1 cellular context compared by ENCODE assay signal in the genomic region with DNA sequence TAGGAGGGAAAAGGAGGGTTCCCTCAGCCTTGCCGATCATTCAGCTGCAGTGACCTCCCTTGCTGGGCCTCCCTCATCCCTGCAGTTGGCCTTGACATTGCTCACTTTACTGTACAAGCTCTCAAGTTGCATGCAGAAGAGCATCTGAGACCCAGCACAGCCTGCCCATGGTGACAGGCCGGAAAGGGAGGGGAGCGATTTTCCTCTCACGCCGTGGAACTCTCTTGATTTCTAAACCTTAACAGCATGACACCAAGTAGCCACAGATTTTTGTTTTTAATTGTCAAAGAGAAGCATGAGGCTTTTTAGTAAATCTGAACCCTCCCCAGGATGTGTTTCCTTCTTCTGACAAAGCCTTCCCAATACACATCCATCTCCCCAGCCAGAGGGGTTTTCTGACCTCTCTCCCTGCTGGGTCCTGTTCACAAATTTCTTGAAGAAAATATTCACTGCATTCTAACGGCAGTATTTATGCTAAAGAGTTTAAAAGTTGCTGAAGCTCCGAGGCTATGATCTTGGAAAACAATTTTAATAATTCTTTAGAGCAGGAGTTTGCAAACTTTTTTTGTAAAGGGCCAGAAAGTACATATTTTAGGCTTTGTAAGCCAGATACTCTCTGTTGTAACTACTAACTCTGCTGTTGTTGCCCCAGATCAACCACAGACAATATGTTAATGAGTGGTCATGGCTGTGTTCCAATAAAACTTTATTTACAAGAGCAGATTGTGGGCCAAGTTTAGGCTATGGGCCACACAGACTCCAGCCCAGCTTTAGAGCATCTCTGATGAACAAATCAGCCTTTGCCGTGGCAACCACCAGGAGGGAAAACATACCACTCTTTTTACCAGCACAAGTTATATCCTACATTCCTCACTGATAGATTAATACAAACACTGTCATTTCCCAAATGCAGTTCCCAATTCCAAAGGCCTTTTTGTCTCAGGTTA.
TF ChIP-seq lines count a peak whose summit lies in the region.

No MANE protein-coding gene starts in this region.

TF ChIP-seq in HepG2, 621 proteins besides CTCF, POLR2A, EP300 and RAD21:
- TF ChIP-seq ZNF282 (IDR thresholded peaks at IDR 0.05; ENCODE audit: partially characterized antibody): no peak
- no peak for TF ChIP-seq MTF2 (CRISPR knock-in tag; IDR thresholded peaks at IDR 0.05; ENCODE audit: borderline replicate concordance)
- TF ChIP-seq AGO1 (IDR thresholded peaks at IDR 0.05; ENCODE audit: low read depth, low read length, poor library complexity, severe bottlenecking): no peak
- TF ChIP-seq ZNF333 (CRISPR knock-in tag; IDR thresholded peaks at IDR 0.05; ENCODE audit: borderline replicate concordance): no peak
- TF ChIP-seq, protein P1, sequence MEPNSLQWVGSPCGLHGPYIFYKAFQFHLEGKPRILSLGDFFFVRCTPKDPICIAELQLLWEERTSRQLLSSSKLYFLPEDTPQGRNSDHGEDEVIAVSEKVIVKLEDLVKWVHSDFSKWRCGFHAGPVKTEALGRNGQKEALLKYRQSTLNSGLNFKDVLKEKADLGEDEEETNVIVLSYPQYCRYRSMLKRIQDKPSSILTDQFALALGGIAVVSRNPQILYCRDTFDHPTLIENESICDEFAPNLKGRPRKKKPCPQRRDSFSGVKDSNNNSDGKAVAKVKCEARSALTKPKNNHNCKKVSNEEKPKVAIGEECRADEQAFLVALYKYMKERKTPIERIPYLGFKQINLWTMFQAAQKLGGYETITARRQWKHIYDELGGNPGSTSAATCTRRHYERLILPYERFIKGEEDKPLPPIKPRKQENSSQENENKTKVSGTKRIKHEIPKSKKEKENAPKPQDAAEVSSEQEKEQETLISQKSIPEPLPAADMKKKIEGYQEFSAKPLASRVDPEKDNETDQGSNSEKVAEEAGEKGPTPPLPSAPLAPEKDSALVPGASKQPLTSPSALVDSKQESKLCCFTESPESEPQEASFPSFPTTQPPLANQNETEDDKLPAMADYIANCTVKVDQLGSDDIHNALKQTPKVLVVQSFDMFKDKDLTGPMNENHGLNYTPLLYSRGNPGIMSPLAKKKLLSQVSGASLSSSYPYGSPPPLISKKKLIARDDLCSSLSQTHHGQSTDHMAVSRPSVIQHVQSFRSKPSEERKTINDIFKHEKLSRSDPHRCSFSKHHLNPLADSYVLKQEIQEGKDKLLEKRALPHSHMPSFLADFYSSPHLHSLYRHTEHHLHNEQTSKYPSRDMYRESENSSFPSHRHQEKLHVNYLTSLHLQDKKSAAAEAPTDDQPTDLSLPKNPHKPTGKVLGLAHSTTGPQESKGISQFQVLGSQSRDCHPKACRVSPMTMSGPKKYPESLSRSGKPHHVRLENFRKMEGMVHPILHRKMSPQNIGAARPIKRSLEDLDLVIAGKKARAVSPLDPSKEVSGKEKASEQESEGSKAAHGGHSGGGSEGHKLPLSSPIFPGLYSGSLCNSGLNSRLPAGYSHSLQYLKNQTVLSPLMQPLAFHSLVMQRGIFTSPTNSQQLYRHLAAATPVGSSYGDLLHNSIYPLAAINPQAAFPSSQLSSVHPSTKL (CRISPR knock-in tag; IDR thresholded peaks at IDR 0.05): peak; percentile 12; the same call in 1 of the 2 replicates
- no peak for TF ChIP-seq MTA3 (CRISPR knock-in tag; IDR thresholded peaks at IDR 0.05)
- no peak for TF ChIP-seq ZNF17 (CRISPR knock-in tag; IDR thresholded peaks at IDR 0.05)
- TF ChIP-seq CCAR2 (optimal IDR thresholded peaks at IDR 0.05; ENCODE audit: low read depth, low read length): no peak
- TF ChIP-seq, protein P2, sequence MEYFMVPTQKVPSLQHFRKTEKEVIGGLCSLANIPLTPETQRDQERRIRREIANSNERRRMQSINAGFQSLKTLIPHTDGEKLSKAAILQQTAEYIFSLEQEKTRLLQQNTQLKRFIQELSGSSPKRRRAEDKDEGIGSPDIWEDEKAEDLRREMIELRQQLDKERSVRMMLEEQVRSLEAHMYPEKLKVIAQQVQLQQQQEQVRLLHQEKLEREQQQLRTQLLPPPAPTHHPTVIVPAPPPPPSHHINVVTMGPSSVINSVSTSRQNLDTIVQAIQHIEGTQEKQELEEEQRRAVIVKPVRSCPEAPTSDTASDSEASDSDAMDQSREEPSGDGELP (IDR thresholded peaks at IDR 0.05; ENCODE audit: borderline replicate concordance, low read depth): no peak
- TF ChIP-seq, protein P3, sequence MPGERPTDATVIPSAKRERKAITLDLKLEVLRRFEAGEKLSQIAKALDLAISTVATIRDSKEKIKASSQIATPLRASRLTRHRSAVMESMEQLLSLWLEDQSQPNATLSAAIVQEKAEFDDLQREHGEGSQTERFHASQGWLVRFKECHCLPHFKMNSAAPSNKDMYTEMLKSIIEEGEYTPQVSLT (CRISPR knock-in tag; IDR thresholded peaks at IDR 0.05; ENCODE audit: borderline replicate concordance, low read depth): no peak
- TF ChIP-seq IKZF4 (CRISPR knock-in tag; IDR thresholded peaks at IDR 0.05; ENCODE audit: borderline replicate concordance, low read depth, not compliant biosample characterization): no peak
- TF ChIP-seq, protein P4, sequence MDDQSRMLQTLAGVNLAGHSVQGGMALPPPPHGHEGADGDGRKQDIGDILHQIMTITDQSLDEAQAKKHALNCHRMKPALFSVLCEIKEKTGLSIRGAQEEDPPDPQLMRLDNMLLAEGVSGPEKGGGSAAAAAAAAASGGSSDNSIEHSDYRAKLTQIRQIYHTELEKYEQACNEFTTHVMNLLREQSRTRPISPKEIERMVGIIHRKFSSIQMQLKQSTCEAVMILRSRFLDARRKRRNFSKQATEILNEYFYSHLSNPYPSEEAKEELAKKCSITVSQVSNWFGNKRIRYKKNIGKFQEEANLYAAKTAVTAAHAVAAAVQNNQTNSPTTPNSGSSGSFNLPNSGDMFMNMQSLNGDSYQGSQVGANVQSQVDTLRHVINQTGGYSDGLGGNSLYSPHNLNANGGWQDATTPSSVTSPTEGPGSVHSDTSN (CRISPR knock-in tag; IDR thresholded peaks at IDR 0.05; ENCODE audit: borderline replicate concordance): no peak
- no peak for TF ChIP-seq ZNF143 (CRISPR knock-in tag; IDR thresholded peaks at IDR 0.05)
- TF ChIP-seq, protein P5, sequence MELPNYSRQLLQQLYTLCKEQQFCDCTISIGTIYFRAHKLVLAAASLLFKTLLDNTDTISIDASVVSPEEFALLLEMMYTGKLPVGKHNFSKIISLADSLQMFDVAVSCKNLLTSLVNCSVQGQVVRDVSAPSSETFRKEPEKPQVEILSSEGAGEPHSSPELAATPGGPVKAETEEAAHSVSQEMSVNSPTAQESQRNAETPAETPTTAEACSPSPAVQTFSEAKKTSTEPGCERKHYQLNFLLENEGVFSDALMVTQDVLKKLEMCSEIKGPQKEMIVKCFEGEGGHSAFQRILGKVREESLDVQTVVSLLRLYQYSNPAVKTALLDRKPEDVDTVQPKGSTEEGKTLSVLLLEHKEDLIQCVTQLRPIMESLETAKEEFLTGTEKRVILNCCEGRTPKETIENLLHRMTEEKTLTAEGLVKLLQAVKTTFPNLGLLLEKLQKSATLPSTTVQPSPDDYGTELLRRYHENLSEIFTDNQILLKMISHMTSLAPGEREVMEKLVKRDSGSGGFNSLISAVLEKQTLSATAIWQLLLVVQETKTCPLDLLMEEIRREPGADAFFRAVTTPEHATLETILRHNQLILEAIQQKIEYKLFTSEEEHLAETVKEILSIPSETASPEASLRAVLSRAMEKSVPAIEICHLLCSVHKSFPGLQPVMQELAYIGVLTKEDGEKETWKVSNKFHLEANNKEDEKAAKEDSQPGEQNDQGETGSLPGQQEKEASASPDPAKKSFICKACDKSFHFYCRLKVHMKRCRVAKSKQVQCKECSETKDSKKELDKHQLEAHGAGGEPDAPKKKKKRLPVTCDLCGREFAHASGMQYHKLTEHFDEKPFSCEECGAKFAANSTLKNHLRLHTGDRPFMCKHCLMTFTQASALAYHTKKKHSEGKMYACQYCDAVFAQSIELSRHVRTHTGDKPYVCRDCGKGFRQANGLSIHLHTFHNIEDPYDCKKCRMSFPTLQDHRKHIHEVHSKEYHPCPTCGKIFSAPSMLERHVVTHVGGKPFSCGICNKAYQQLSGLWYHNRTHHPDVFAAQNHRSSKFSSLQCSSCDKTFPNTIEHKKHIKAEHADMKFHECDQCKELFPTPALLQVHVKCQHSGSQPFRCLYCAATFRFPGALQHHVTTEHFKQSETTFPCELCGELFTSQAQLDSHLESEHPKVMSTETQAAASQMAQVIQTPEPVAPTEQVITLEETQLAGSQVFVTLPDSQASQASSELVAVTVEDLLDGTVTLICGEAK (IDR thresholded peaks at IDR 0.05): peak; percentile 61
- TF ChIP-seq, protein P5 (CRISPR knock-in tag; IDR thresholded peaks at IDR 0.05): peak; percentile 95
- no peak for TF ChIP-seq TP53 (CRISPR knock-in tag; conservative IDR thresholded peaks at IDR 0.05)
- TF ChIP-seq, protein P6, sequence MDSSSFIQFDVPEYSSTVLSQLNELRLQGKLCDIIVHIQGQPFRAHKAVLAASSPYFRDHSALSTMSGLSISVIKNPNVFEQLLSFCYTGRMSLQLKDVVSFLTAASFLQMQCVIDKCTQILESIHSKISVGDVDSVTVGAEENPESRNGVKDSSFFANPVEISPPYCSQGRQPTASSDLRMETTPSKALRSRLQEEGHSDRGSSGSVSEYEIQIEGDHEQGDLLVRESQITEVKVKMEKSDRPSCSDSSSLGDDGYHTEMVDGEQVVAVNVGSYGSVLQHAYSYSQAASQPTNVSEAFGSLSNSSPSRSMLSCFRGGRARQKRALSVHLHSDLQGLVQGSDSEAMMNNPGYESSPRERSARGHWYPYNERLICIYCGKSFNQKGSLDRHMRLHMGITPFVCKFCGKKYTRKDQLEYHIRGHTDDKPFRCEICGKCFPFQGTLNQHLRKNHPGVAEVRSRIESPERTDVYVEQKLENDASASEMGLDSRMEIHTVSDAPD (CRISPR knock-in tag; IDR thresholded peaks at IDR 0.05): no peak
- TF ChIP-seq SATB2 (CRISPR knock-in tag; IDR thresholded peaks at IDR 0.05): no peak
TF ChIP-seq in HepG2: peak in this region for 2.
